Comparison of ENCODE assay signal across 17 cellular contexts in the genomic region with DNA sequence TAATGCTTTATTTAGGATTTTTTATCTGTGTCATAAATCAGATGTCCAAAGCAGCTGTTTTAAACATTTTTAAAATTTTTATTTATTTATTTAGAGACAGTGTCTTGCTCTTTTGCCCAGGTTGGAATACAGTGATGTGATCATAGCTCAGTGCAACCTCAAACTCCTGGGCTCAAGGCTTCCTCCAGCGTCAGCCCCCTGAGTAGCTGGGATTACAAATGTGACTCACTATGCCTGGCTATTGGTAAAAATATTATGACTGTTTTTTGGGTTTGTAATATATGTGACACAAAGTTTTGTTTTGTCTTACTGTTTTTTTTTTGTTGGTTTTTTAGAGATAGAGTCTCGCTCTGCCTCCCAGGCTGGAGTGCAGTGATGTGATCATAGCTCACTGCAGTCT. TPM values are rescaled to one million over a fixed set of nuclear protein-coding genes. Genes with fewer than 3 reads are reported as not detected.
DNase-seq lines count a peak whose midpoint lies in the region; ATAC-seq and TF ChIP-seq lines count a peak whose summit lies in the region.
"Had no signal": no experiment of that assay in that cellular context is flagged by ENCODE, and none has a peak within 500 bp of the region (broad histone marks: within the 10 kb centered on the region; RNA-seq: fewer than 3 reads in every experiment).

No MANE protein-coding gene starts in this region.

- TSS peak; percentile 10 for BruUV-seq in Panc1 (replicated peaks; lab: Mats Ljungman, UMichigan)

- peaks cover 34 to 55% of the 10 kb centered on the region in 2 donors for H3K36me3 Mint-ChIP-seq in CD4-positive, alpha-beta memory T cell
- peaks cover 31% of the 10 kb centered on the region for H3K36me3 Mint-ChIP-seq in progenitor cell of endocrine pancreas (ENCODE audit: insufficient read depth)

- intact Hi-C loops in CD4-positive, alpha-beta memory T cell (cut with micrococcal nuclease) = no loop called here
- intact Hi-C loops in Panc1 (cut with micrococcal nuclease; ENCODE audit: unreplicated experiment) = no loop called here
- intact Hi-C loops in esophagus muscularis mucosa (cut with DNase I) = no loop called here

- no peaks in the 10 kb centered on the region for H3K27me3 ChIP-seq in CD4-positive, alpha-beta memory T cell (ENCODE audit: insufficient read depth, low read length)
- H3K27me3 ChIP-seq in Panc1 (ENCODE audit: control insufficient read depth, insufficient read depth, low read length) (no peaks in the 10 kb centered on the region), esophagus muscularis mucosa (no peaks in the 10 kb centered on the region)

- H3K27ac ChIP-seq in CD4-positive, alpha-beta memory T cell (ENCODE audit: low read depth, low read length) = no peak overlapping the region
- H3K27ac ChIP-seq in Panc1 (ENCODE audit: low read length) (no peak overlapping the region), esophagus muscularis mucosa (replicated peaks in 1 of 4) (peak overlapping the region in 1 of 4 donors; percentile 36)
- H3K27ac ChIP-seq: parathyroid adenoma had no signal

- H3K27ac Mint-ChIP-seq in CD4-positive, alpha-beta memory T cell = peak overlapping the region in 4 of 7 donors; percentile 25 to 70 (median 52)
- H3K27ac Mint-ChIP-seq in progenitor cell of endocrine pancreas = peak overlapping the region; percentile 49
- H3K27ac Mint-ChIP-seq: mesothelial cell of epicardium had no signal

- no peaks in the 10 kb centered on the region for H3K9me3 ChIP-seq in CD4-positive, alpha-beta memory T cell (ENCODE audit: control insufficient read depth in 1 of 2, low read length in 2 of 2)
- H3K9me3 ChIP-seq in Panc1 (ENCODE audit: control insufficient read depth, insufficient read depth, low read depth, low read length) = no peaks in the 10 kb centered on the region
- no peaks in the 10 kb centered on the region for H3K9me3 ChIP-seq in esophagus muscularis mucosa

- peaks cover 25 to 52% (median 33%) of the 10 kb centered on the region in 4 donors for H3K4me1 Mint-ChIP-seq in CD4-positive, alpha-beta memory T cell
- H3K4me1 Mint-ChIP-seq in progenitor cell of endocrine pancreas (ENCODE audit: low read depth) = peaks cover 1% of the 10 kb centered on the region

- DNase-seq in CD4-positive, alpha-beta memory T cell = no peak
- DNase-seq in Panc1 (ENCODE audit: low read depth, low spot score) (no peak), esophagus muscularis mucosa (ENCODE audit: extremely low spot score) (peak; percentile 64), progenitor cell of endocrine pancreas (ENCODE audit: low spot score, unreplicated experiment) (no peak), NCI-H748 treated with DMSO at 0.1 percent for 48 hours (lab: John Stamatoyannopoulos, UW) (no peak)
- DNase-seq: activated CD4-positive, alpha-beta T cell treated with anti-CD3 and anti-CD28 coated beads for 1 hour; activated T-cell treated with anti-CD3 and anti-CD28 coated beads for 4 hours; NCI-H2029 treated with DMSO at 0.1 percent for 48 hours; NCI-H82; RPMI8226; trophoblast cell had no signal

- no peak for TF ChIP-seq POLR2A in esophagus muscularis mucosa (IDR thresholded peaks at IDR 0.05; ENCODE audit: low read depth)

- ATAC-seq in Panc1 (no peak), GM19452 (IDR thresholded peaks at IDR 0.05; ENCODE audit: unreplicated experiment) (no peak), HG03354 (IDR thresholded peaks at IDR 0.05; ENCODE audit: poor library complexity, severe bottlenecking, unreplicated experiment) (no peak), HG02840 (IDR thresholded peaks at IDR 0.05; ENCODE audit: low FRiP score, unreplicated experiment) (no peak)

- no peak overlapping the region for H3K4me3 ChIP-seq in CD4-positive, alpha-beta memory T cell (ENCODE audit: low read length in 2 of 2)
- H3K4me3 ChIP-seq in Panc1 (ENCODE audit: low read depth in 2 of 2, low read length in 2 of 2) (no peak overlapping the region), esophagus muscularis mucosa (no peak overlapping the region)

- TF ChIP-seq EP300 in esophagus muscularis mucosa (IDR thresholded peaks at IDR 0.05) = no peak

- H3K36me3 ChIP-seq in CD4-positive, alpha-beta memory T cell (ENCODE audit: insufficient read depth, low read length) = peaks cover 5% of the 10 kb centered on the region
- peaks cover 12% of the 10 kb centered on the region; the same call in 1 of the 2 replicates for H3K36me3 ChIP-seq in Panc1 (ENCODE audit: control insufficient read depth, insufficient read depth, low read length)
- peaks cover 6 to 59% (median 38%) of the 10 kb centered on the region in 4 donors for H3K36me3 ChIP-seq in esophagus muscularis mucosa

- no peak overlapping the region for H3K4me3 Mint-ChIP-seq in CD4-positive, alpha-beta memory T cell
- no peak overlapping the region for H3K4me3 Mint-ChIP-seq in progenitor cell of endocrine pancreas (ENCODE audit: low read depth)
- H3K4me3 Mint-ChIP-seq: mesothelial cell of epicardium had no signal

- H3K27me3 Mint-ChIP-seq in CD4-positive, alpha-beta memory T cell = no peaks in the 10 kb centered on the region
- H3K27me3 Mint-ChIP-seq in progenitor cell of endocrine pancreas = no peaks in the 10 kb centered on the region

- TF ChIP-seq CTCF in Panc1 (IDR thresholded peaks at IDR 0.05) (no peak), esophagus muscularis mucosa (IDR thresholded peaks at IDR 0.05) (no peak), progenitor cell of endocrine pancreas (IDR thresholded peaks at IDR 0.05; ENCODE audit: unreplicated experiment) (no peak)

- no peaks in the 10 kb centered on the region for H3K9me3 Mint-ChIP-seq in CD4-positive, alpha-beta memory T cell
- no peaks in the 10 kb centered on the region for H3K9me3 Mint-ChIP-seq in progenitor cell of endocrine pancreas (ENCODE audit: low read depth)
- H3K9me3 Mint-ChIP-seq: mesothelial cell of epicardium had no signal

- peaks cover 9% of the 10 kb centered on the region for H3K4me1 ChIP-seq in CD4-positive, alpha-beta memory T cell (ENCODE audit: insufficient read depth, low read length)
- H3K4me1 ChIP-seq in Panc1 (ENCODE audit: control insufficient read depth, insufficient read depth, low read length) = no peaks in the 10 kb centered on the region
- H3K4me1 ChIP-seq in esophagus muscularis mucosa = peaks cover 0 to 36% (median 33%) of the 10 kb centered on the region in 4 donors
- H3K4me1 ChIP-seq: parathyroid adenoma had no signal

- CTCF ChIA-PET in CD4-positive, alpha-beta memory T cell (lab: Charles Lee; ENCODE audit: partially characterized antibody) = interaction anchor here (0.8 kb wide), 1 partner anchor 9 kb away, joined by 3 read pairs; no protein-coding TSS in a partner anchor
- CTCF ChIA-PET in Panc1 (lab: Charles Lee) = interaction anchor here (0.7 kb wide), 1 partner anchor 178 kb away, joined by 3 read pairs; no protein-coding TSS in a partner anchor

- POLR2A ChIA-PET in CD4-positive, alpha-beta memory T cell (lab: Charles Lee; ENCODE audit: partially characterized antibody) = interaction anchor here (1.1 kb wide), 1 partner anchor 42 kb away, joined by 4 read pairs; a partner anchor contains a TSS
- POLR2A ChIA-PET in Panc1 (lab: Charles Lee) = no interaction called here

- in situ Hi-C loops in Panc1 (cut with HindIII; ENCODE audit: low pct_unique_long_range_greater_than_20kb, low sequenced_read_pairs) = no loop called here

- WGBS in esophagus muscularis mucosa = 54% methylated on average over 2 of the region's 2 CpGs

RNA-seq across cellular contexts. Expression of a gene that starts 11.8 kb away (rescaled TPM):
- 10 to 100 TPM; 26.5 to 29.3 TPM for total RNA-seq in CD4-positive, alpha-beta memory T cell
- polyA plus RNA-seq in CD4-positive, alpha-beta memory T cell = under 1 TPM; 0.29 to 0.40 TPM
- 39.8 TPM for total RNA-seq in Panc1 (2021; ENCODE audit: unreplicated experiment)
- 5.9 TPM for polyA plus RNA-seq in Panc1 (2012; ENCODE audit: insufficient read length)
- 10 to 100 TPM; 13.7 to 20.4 (median 15.0) TPM for total RNA-seq in esophagus muscularis mucosa
- 35.3 and 36.1 TPM in 2 replicates for total RNA-seq in progenitor cell of endocrine pancreas

RNA-seq across cellular contexts. Expression of a gene that starts 11.8 kb away (rescaled TPM):
- total RNA-seq in CD4-positive, alpha-beta memory T cell = 100 to 1,000 TPM; 132 to 141 TPM
- 10 to 100 TPM; 50.9 to 55.0 TPM for polyA plus RNA-seq in CD4-positive, alpha-beta memory T cell
- total RNA-seq in Panc1 (2021; ENCODE audit: unreplicated experiment) (69.6 TPM), esophagus muscularis mucosa (10 to 100 TPM; 73.2 to 85.6 (median 81.3) TPM), progenitor cell of endocrine pancreas (98.9 and 100 TPM in 2 replicates)
- 55.2 TPM for polyA plus RNA-seq in Panc1 (2012; ENCODE audit: insufficient read length)

RNA-seq across cellular contexts. Expression of a gene that starts 42.2 kb away (rescaled TPM):
- 10 to 100 TPM; 39.5 to 41.2 TPM for total RNA-seq in CD4-positive, alpha-beta memory T cell
- 10 to 100 TPM in 1 of 2 donors, 1 to 10 TPM in 1; 5.5 to 36.7 TPM for polyA plus RNA-seq in CD4-positive, alpha-beta memory T cell
- not detected for total RNA-seq in Panc1 (2021; ENCODE audit: unreplicated experiment)
- not detected for polyA plus RNA-seq in Panc1 (2012; ENCODE audit: insufficient read length)
- total RNA-seq in esophagus muscularis mucosa = 1 to 10 TPM in 2 of 4 donors, under 1 TPM in 2; 0.13 to 2.3 (median 0.97) TPM
- not detected in 2 replicates for total RNA-seq in progenitor cell of endocrine pancreas
- total RNA-seq: H4 had no signal

RNA-seq across cellular contexts. Expression of a gene that starts 54.2 kb away (rescaled TPM):
- 10 to 100 TPM; 63.3 to 69.9 TPM for total RNA-seq in CD4-positive, alpha-beta memory T cell
- polyA plus RNA-seq in CD4-positive, alpha-beta memory T cell = 100 to 1,000 TPM; 222 to 225 TPM
- 217 TPM for total RNA-seq in Panc1 (2021; ENCODE audit: unreplicated experiment)
- 164 TPM for polyA plus RNA-seq in Panc1 (2012; ENCODE audit: insufficient read length)
- 10 to 100 TPM; 19.0 to 45.7 (median 35.1) TPM for total RNA-seq in esophagus muscularis mucosa
- 240 and 253 TPM in 2 replicates for total RNA-seq in progenitor cell of endocrine pancreas

Comparison
In these comparisons a context has a peak if more than half of its experiments do, and no peak if none do; other contexts are left out.
1. RNA of a gene that starts 42.2 kb away (total RNA-seq): 39.5 to 41.2 TPM in CD4-positive, alpha-beta memory T cell; 0.13 to 2.3 TPM in esophagus muscularis mucosa, not detected in Panc1 (single experiment) and not detected in progenitor cell of endocrine pancreas; every median in the first group is over 10 times any median in the second.